19 cellular contexts compared by ENCODE assay signal in genomic region chr21:44366586-44367211, GRCh38.
"Had no signal": no experiment of that assay in that cellular context is flagged by ENCODE, and none has a peak within 500 bp of the region (broad histone marks: within the 10 kb centered on the region; RNA-seq: fewer than 3 reads in every experiment).

No MANE protein-coding gene starts in this region.

- H3K4me1 Mint-ChIP-seq: activated CD4-positive, alpha-beta T cell treated with anti-CD3 and anti-CD28 coated beads for 36 hours; activated CD8-positive, alpha-beta memory T cell treated with anti-CD3 and anti-CD28 coated beads, Interleukin-2, amount 10 ng/mL, durations not matched to agents 7 days and 5 days had no signal

- DNase-seq: activated CD4-positive, alpha-beta memory T cell treated with anti-CD3 and anti-CD28 coated beads for 36 hours; activated CD4-positive, alpha-beta T cell treated with anti-CD3 and anti-CD28 coated beads for 36 hours; activated CD8-positive, alpha-beta memory T cell treated with anti-CD3 and anti-CD28 coated beads, Interleukin-2, amount 10 ng/mL, durations not matched to agents 7 days and 5 days; activated T-cell treated with anti-CD3 and anti-CD28 coated beads, Interleukin-2, amount 50 U/mL, for 4 hours; anterior cingulate cortex; cerebellar nuclear complex; dermis blood vessel endothelial cell; gastrocnemius medialis; left colon; mucosa of descending colon; small intestine; stimulated activated CD4-positive, alpha-beta T cell treated with anti-CD3 and anti-CD28 coated beads, Interleukin-4, amount 100 ng/mL, for 4 hours; stimulated activated CD8-positive, alpha-beta memory T cell treated with anti-CD3 and anti-CD28 coated beads, Interleukin-4, amount 100 ng/mL, for 48 hours; stimulated activated naive CD8-positive, alpha-beta T cell treated with anti-CD3 and anti-CD28 coated beads, Interleukin-15, amount 100 ng/mL, for 72 hours; T-helper 2 cell; testis had no signal

- ATAC-seq: activated CD4-positive, alpha-beta T cell treated with anti-CD3 and anti-CD28 coated beads for 36 hours; activated CD8-positive, alpha-beta memory T cell treated with anti-CD3 and anti-CD28 coated beads, Interleukin-2, amount 10 ng/mL, durations not matched to agents 7 days and 5 days; activated T-cell treated with anti-CD3 and anti-CD28 coated beads, Interleukin-2, amount 50 U/mL, for 4 hours; gastrocnemius medialis; heart left ventricle; left colon; mucosa of descending colon; naive thymus-derived CD4-positive, alpha-beta T cell; stimulated activated naive CD8-positive, alpha-beta T cell treated with anti-CD3 and anti-CD28 coated beads, Interleukin-15, amount 100 ng/mL, for 72 hours had no signal

- H3K27me3 Mint-ChIP-seq: activated CD4-positive, alpha-beta memory T cell treated with anti-CD3 and anti-CD28 coated beads for 36 hours; stimulated activated naive CD8-positive, alpha-beta T cell treated with anti-CD3 and anti-CD28 coated beads, Interleukin-15, amount 100 ng/mL, for 72 hours had no signal

- H3K9me3 ChIP-seq: gastrocnemius medialis, mucosa of descending colon, testis had no signal

- H3K27ac ChIP-seq: gastrocnemius medialis, heart left ventricle, testis, upper lobe of left lung had no signal

- H3K27ac Mint-ChIP-seq: activated CD4-positive, alpha-beta memory T cell treated with anti-CD3 and anti-CD28 coated beads for 36 hours; activated CD4-positive, alpha-beta T cell treated with anti-CD3 and anti-CD28 coated beads for 36 hours; activated CD8-positive, alpha-beta memory T cell treated with anti-CD3 and anti-CD28 coated beads, Interleukin-2, amount 10 ng/mL, durations not matched to agents 7 days and 5 days; stimulated activated naive CD8-positive, alpha-beta T cell treated with anti-CD3 and anti-CD28 coated beads, Interleukin-15, amount 100 ng/mL, for 72 hours had no signal

- H3K4me1 ChIP-seq: gastrocnemius medialis had no signal

- H3K4me3 Mint-ChIP-seq: activated CD4-positive, alpha-beta memory T cell treated with anti-CD3 and anti-CD28 coated beads for 36 hours; activated CD4-positive, alpha-beta T cell treated with anti-CD3 and anti-CD28 coated beads for 36 hours; activated CD8-positive, alpha-beta memory T cell treated with anti-CD3 and anti-CD28 coated beads, Interleukin-2, amount 10 ng/mL, durations not matched to agents 7 days and 5 days; activated T-cell treated with anti-CD3 and anti-CD28 coated beads, Interleukin-2, amount 50 U/mL, for 4 hours; naive thymus-derived CD4-positive, alpha-beta T cell; stimulated activated naive CD8-positive, alpha-beta T cell treated with anti-CD3 and anti-CD28 coated beads, Interleukin-15, amount 100 ng/mL, for 72 hours had no signal

- H3K36me3 ChIP-seq: gastrocnemius medialis, upper lobe of left lung had no signal

- H3K4me3 ChIP-seq: gastrocnemius medialis, heart left ventricle, mucosa of descending colon, testis, upper lobe of left lung had no signal

- H3K27me3 ChIP-seq: testis had no signal
